1 cellular context compared by ENCODE assay signal in genomic region chr2:2886934-2887333, GRCh38.
TF ChIP-seq lines count a peak whose summit lies in the region.

No MANE protein-coding gene starts in this region.

TF ChIP-seq in HepG2, 621 proteins besides CTCF, POLR2A, EP300 and RAD21 (continued from another document):
- TF ChIP-seq ZNF574 (CRISPR knock-in tag; IDR thresholded peaks at IDR 0.05) (no peak), ZFP41 (CRISPR knock-in tag; IDR thresholded peaks at IDR 0.05; ENCODE audit: borderline replicate concordance) (no peak), ZNF710 (CRISPR knock-in tag; IDR thresholded peaks at IDR 0.05; ENCODE audit: borderline replicate concordance) (no peak), ZNF781 (CRISPR knock-in tag; IDR thresholded peaks at IDR 0.05; ENCODE audit: borderline replicate concordance, not compliant biosample characterization) (no peak), TFDP2 (CRISPR knock-in tag; IDR thresholded peaks at IDR 0.05) (no peak)
TF ChIP-seq in HepG2: peak in this region for 0.
